ENCODE assay signal across 2 cellular contexts in genomic region chr17:45320931-45321461, GRCh38.
TF ChIP-seq lines count a peak whose summit lies in the region.

No MANE protein-coding gene starts in this region.

TF ChIP-seq in A549, 52 proteins besides CTCF, POLR2A, EP300 and RAD21 (continued from another document):
- peak; percentile 97 for TF ChIP-seq FOSL2 (IDR thresholded peaks at IDR 0.05)
- TF ChIP-seq FOSL2 (CRISPR knock-in tag; IDR thresholded peaks at IDR 0.05): peak; percentile 100
- peak; percentile 34; the same call in 1 of the 2 replicates for TF ChIP-seq HOXB13 (CRISPR knock-in tag; IDR thresholded peaks at IDR 0.05; ENCODE audit: low read depth)
- peak; percentile 26; the same call in 1 of the 2 replicates for TF ChIP-seq NFE2L2 (conservative IDR thresholded peaks at IDR 0.05; ENCODE audit: low read length)
- peak; percentile 93 for TF ChIP-seq MAX (IDR thresholded peaks at IDR 0.05)
- no peak for TF ChIP-seq EHF (CRISPR knock-in tag; IDR thresholded peaks at IDR 0.05)
- TF ChIP-seq FOSB (CRISPR knock-in tag; IDR thresholded peaks at IDR 0.05): peak; percentile 36; the same call in 1 of the 2 replicates
- TF ChIP-seq CBX8 (IDR thresholded peaks at IDR 0.05): no peak
- TF ChIP-seq CBX2 (IDR thresholded peaks at IDR 0.05; ENCODE audit: borderline replicate concordance, low read depth): no peak
- TF ChIP-seq GATA3 (IDR thresholded peaks at IDR 0.05; ENCODE audit: borderline replicate concordance): peak; percentile 99
- TF ChIP-seq KDM5A (IDR thresholded peaks at IDR 0.05): no peak
- TF ChIP-seq ZFP36 (IDR thresholded peaks at IDR 0.05; ENCODE audit: borderline replicate concordance, partially characterized antibody): no peak
- peak; percentile 77 to 86; a peak in 4 of 5 replicates for TF ChIP-seq JUN (IDR thresholded peaks at IDR 0.05)

TF ChIP-seq in HEK293, 187 proteins besides CTCF, POLR2A, EP300 and RAD21 (continued from another document and continues in another):
- TF ChIP-seq, protein P1, sequence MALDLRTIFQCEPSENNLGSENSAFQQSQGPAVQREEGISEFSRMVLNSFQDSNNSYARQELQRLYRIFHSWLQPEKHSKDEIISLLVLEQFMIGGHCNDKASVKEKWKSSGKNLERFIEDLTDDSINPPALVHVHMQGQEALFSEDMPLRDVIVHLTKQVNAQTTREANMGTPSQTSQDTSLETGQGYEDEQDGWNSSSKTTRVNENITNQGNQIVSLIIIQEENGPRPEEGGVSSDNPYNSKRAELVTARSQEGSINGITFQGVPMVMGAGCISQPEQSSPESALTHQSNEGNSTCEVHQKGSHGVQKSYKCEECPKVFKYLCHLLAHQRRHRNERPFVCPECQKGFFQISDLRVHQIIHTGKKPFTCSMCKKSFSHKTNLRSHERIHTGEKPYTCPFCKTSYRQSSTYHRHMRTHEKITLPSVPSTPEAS (tag by site-specific recombination; IDR thresholded peaks at IDR 0.05): 0 out of 2 replicates have a peak, but pooled peaks have one; percentile 14
- TF ChIP-seq ZXDB (tag by site-specific recombination; IDR thresholded peaks at IDR 0.05) (peak; percentile 96), ZBTB44 (tag by site-specific recombination; IDR thresholded peaks at IDR 0.05) (peak; percentile 73), PRDM10 (tag by site-specific recombination; IDR thresholded peaks at IDR 0.05) (peak; percentile 93), ZNF16 (tag by site-specific recombination; IDR thresholded peaks at IDR 0.05; ENCODE audit: low read depth) (no peak), ZNF660 (tag by site-specific recombination; IDR thresholded peaks at IDR 0.05) (peak; percentile 97), ZFP69B (tag by site-specific recombination; IDR thresholded peaks at IDR 0.05) (peak; percentile 89), IKZF3 (tag by site-specific recombination; IDR thresholded peaks at IDR 0.05) (peak; percentile 97), MZF1 (tag by site-specific recombination; IDR thresholded peaks at IDR 0.05; ENCODE audit: borderline replicate concordance) (peak; percentile 72; the same call in 1 of the 2 replicates), GFI1B (tag by site-specific recombination; IDR thresholded peaks at IDR 0.05) (peak; percentile 57; the same call in 1 of the 2 replicates), ZBTB6 (tag by site-specific recombination; IDR thresholded peaks at IDR 0.05) (peak; percentile 66), REPIN1 (tag by site-specific recombination; IDR thresholded peaks at IDR 0.05; ENCODE audit: low read depth) (no peak), ZNF623 (tag by site-specific recombination; IDR thresholded peaks at IDR 0.05) (peak; percentile 17; the same call in 1 of the 2 replicates), SALL2 (tag by site-specific recombination; IDR thresholded peaks at IDR 0.05; ENCODE audit: borderline replicate concordance) (no peak), ZNF114 (tag by site-specific recombination; IDR thresholded peaks at IDR 0.05) (no peak), OSR2 (tag by site-specific recombination; IDR thresholded peaks at IDR 0.05) (peak; percentile 84; the same call in 1 of the 2 replicates), ZBTB20 (tag by site-specific recombination; IDR thresholded peaks at IDR 0.05) (peak; percentile 85), ZNF23 (tag by site-specific recombination; IDR thresholded peaks at IDR 0.05; ENCODE audit: borderline replicate concordance) (no peak), WT1 (tag by site-specific recombination; IDR thresholded peaks at IDR 0.05) (peak; percentile 71), ZNF335 (tag by site-specific recombination; conservative IDR thresholded peaks at IDR 0.05) (peak; percentile 49; the same call in 1 of the 2 replicates), ZNF366 (tag by site-specific recombination; conservative IDR thresholded peaks at IDR 0.05) (peak; percentile 100), ZNF561 (tag by site-specific recombination; IDR thresholded peaks at IDR 0.05; ENCODE audit: borderline replicate concordance) (no peak), KLF10 (tag by site-specific recombination; IDR thresholded peaks at IDR 0.05) (peak; percentile 90), PRDM1 (tag by site-specific recombination; IDR thresholded peaks at IDR 0.05) (peak; percentile 98), SP7 (tag by site-specific recombination; IDR thresholded peaks at IDR 0.05) (peak; percentile 99), PATZ1 (tag by site-specific recombination; IDR thresholded peaks at IDR 0.05) (peak; percentile 90)
- TF ChIP-seq, protein P2, sequence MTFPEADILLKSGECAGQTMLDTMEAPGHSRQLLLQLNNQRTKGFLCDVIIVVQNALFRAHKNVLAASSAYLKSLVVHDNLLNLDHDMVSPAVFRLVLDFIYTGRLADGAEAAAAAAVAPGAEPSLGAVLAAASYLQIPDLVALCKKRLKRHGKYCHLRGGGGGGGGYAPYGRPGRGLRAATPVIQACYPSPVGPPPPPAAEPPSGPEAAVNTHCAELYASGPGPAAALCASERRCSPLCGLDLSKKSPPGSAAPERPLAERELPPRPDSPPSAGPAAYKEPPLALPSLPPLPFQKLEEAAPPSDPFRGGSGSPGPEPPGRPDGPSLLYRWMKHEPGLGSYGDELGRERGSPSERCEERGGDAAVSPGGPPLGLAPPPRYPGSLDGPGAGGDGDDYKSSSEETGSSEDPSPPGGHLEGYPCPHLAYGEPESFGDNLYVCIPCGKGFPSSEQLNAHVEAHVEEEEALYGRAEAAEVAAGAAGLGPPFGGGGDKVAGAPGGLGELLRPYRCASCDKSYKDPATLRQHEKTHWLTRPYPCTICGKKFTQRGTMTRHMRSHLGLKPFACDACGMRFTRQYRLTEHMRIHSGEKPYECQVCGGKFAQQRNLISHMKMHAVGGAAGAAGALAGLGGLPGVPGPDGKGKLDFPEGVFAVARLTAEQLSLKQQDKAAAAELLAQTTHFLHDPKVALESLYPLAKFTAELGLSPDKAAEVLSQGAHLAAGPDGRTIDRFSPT (tag by site-specific recombination; IDR thresholded peaks at IDR 0.05): peak; percentile 95
- TF ChIP-seq, protein P3, sequence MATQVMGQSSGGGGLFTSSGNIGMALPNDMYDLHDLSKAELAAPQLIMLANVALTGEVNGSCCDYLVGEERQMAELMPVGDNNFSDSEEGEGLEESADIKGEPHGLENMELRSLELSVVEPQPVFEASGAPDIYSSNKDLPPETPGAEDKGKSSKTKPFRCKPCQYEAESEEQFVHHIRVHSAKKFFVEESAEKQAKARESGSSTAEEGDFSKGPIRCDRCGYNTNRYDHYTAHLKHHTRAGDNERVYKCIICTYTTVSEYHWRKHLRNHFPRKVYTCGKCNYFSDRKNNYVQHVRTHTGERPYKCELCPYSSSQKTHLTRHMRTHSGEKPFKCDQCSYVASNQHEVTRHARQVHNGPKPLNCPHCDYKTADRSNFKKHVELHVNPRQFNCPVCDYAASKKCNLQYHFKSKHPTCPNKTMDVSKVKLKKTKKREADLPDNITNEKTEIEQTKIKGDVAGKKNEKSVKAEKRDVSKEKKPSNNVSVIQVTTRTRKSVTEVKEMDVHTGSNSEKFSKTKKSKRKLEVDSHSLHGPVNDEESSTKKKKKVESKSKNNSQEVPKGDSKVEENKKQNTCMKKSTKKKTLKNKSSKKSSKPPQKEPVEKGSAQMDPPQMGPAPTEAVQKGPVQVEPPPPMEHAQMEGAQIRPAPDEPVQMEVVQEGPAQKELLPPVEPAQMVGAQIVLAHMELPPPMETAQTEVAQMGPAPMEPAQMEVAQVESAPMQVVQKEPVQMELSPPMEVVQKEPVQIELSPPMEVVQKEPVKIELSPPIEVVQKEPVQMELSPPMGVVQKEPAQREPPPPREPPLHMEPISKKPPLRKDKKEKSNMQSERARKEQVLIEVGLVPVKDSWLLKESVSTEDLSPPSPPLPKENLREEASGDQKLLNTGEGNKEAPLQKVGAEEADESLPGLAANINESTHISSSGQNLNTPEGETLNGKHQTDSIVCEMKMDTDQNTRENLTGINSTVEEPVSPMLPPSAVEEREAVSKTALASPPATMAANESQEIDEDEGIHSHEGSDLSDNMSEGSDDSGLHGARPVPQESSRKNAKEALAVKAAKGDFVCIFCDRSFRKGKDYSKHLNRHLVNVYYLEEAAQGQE (tag by site-specific recombination; IDR thresholded peaks at IDR 0.05): peak; percentile 71
- TF ChIP-seq, protein P4, sequence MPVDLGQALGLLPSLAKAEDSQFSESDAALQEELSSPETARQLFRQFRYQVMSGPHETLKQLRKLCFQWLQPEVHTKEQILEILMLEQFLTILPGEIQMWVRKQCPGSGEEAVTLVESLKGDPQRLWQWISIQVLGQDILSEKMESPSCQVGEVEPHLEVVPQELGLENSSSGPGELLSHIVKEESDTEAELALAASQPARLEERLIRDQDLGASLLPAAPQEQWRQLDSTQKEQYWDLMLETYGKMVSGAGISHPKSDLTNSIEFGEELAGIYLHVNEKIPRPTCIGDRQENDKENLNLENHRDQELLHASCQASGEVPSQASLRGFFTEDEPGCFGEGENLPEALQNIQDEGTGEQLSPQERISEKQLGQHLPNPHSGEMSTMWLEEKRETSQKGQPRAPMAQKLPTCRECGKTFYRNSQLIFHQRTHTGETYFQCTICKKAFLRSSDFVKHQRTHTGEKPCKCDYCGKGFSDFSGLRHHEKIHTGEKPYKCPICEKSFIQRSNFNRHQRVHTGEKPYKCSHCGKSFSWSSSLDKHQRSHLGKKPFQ (tag by site-specific recombination; IDR thresholded peaks at IDR 0.05): peak; percentile 89
- TF ChIP-seq, protein P5, sequence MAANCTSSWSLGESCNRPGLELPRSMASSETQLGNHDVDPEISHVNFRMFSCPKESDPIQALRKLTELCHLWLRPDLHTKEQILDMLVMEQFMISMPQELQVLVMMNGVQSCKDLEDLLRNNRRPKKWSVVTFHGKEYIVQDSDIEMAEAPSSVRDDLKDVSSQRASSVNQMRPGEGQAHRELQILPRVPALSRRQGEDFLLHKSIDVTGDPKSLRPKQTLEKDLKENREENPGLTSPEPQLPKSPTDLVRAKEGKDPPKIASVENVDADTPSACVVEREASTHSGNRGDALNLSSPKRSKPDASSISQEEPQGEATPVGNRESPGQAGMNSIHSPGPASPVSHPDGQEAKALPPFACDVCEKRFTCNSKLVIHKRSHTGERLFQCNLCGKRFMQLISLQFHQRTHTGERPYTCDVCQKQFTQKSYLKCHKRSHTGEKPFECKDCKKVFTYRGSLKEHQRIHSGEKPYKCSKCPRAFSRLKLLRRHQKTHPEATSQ (tag by site-specific recombination; IDR thresholded peaks at IDR 0.05): 0 out of 2 replicates have a peak, but pooled peaks have one; percentile 62
